In the genomic region with DNA sequence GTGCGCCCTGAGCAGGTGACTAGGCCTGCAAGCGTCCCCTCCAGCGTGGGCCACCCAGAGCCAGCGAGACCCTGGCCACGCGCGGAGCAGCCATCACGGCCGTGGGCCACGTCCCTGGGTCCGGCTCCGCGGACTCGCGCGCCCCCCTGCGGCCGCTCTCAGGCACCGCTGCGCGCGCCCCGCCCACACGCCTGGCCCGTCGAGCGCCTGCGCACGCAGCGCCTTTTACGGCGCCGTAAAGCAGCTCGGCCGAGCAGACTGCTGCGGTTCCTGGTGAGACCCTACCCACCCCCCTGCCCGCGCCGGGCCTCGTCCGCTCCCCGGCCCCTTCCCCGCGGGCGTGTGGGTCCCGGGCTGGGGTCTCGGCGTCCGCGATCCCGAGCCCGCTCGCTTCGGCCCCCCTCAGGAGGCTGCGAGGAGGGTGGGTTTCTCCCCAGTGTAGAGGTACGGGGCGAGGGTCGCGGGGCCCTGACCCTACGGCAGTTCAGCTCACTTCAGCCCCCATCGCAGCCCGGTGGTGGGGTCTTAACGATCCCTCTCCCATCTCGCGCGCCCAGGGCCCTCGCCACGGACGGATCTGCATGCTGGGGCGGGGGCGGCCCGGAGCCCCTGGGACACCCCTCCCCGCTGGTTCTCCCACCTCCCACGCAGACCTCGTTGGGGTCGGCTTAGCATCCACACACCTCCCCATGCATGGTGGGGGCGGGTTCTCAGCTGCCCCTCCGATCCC, we compare ENCODE assay signal across 8 cellular contexts.
DNase-seq lines count a peak whose midpoint lies in the region; ATAC-seq and TF ChIP-seq lines count a peak whose summit lies in the region.

Gene TRAPPC5, plus strand, starts transcription at position 228 of the 730 bp plus-strand sequence. CDS start 1,421 bp downstream, outside the sequence.

- peak; percentile 62 for ATAC-seq in GM18505 (IDR thresholded peaks at IDR 0.05; ENCODE audit: unreplicated experiment)
- ATAC-seq in HG03521 (IDR thresholded peaks at IDR 0.05; ENCODE audit: unreplicated experiment): peak; percentile 63

- H3K27me3 ChIP-seq in effector memory CD4-positive, alpha-beta T cell (replicated peaks; ENCODE audit: control insufficient read depth, insufficient read depth, low read length, poor library complexity, severe bottlenecking): no peaks in the 10 kb centered on the region

- peak within 1 kb of the TSS; percentile 65 for H3K27ac ChIP-seq in 22Rv1
- peak within 1 kb of the TSS; percentile 91 for H3K27ac ChIP-seq in effector memory CD4-positive, alpha-beta T cell (ENCODE audit: insufficient read depth, low read length, poor library complexity, severe bottlenecking)

- H3K4me1 ChIP-seq in effector memory CD4-positive, alpha-beta T cell (ENCODE audit: control insufficient read depth, insufficient read depth, low read length, poor library complexity, severe bottlenecking): peaks cover 37% of the 10 kb centered on the region

- peak within 1 kb of the TSS; percentile 99 for H3K4me3 ChIP-seq in effector memory CD4-positive, alpha-beta T cell (ENCODE audit: insufficient read depth, low read depth, low read length, poor library complexity, severe bottlenecking)

- TF ChIP-seq POLR2A in GM18505 (IDR thresholded peaks at IDR 0.05; ENCODE audit: borderline replicate concordance, extremely low read depth, insufficient read depth, insufficient read length): peak; percentile 44

- DNase-seq in NOMO-1 (lab: John Stamatoyannopoulos, UW; ENCODE audit: unreplicated experiment in 2 of 2) (peak; percentile 72 to 88), medulla oblongata (ENCODE audit: extremely low spot score) (peak; percentile 87)
- peak; percentile 69 to 71 for DNase-seq in activated CD8-positive, alpha-beta memory T cell treated with anti-CD3 and anti-CD28 coated beads for 4 hours (ENCODE audit: low read depth in 2 of 2)
- peak; percentile 75 to 79 (median 75) for DNase-seq in effector memory CD4-positive, alpha-beta T cell
- peak; percentile 73 to 85 (median 80) for DNase-seq in stimulated activated CD4-positive, alpha-beta T cell treated with anti-CD3 and anti-CD28 coated beads, TNF-alpha, amount 100 ng/mL, for 4 hours (ENCODE audit: low read depth in 3 of 3)

- peak; percentile 97 for TF ChIP-seq CTCF in 22Rv1 (IDR thresholded peaks at IDR 0.05)

- no peaks in the 10 kb centered on the region for H3K9me3 ChIP-seq in effector memory CD4-positive, alpha-beta T cell (ENCODE audit: control insufficient read depth, low read length)

- H3K36me3 ChIP-seq in effector memory CD4-positive, alpha-beta T cell (ENCODE audit: control insufficient read depth, insufficient read depth, low read length): peaks cover 7% of the 10 kb centered on the region

Comparison
In these comparisons a context has a peak if more than half of its experiments do, and no peak if none do; other contexts are left out.
1. Peak in every context shown above with its lines: DNase-seq, ATAC-seq, H3K4me3 ChIP-seq and H3K27ac ChIP-seq.